Comparison of ENCODE assay signal across 8 cellular contexts in genomic region chr14:76057914-76058313, GRCh38.
"Had no signal": no experiment of that assay in that cellular context is flagged by ENCODE, and none has a peak within 500 bp of the region (broad histone marks: within the 10 kb centered on the region; RNA-seq: fewer than 3 reads in every experiment).

No MANE protein-coding gene starts in this region.

- ATAC-seq: GM12878 had no signal

- FAIRE-seq: G401.6, GM12878, GM12891, GM12892, GM18507, GM19239 had no signal

- DNase-seq: GDM1, GF-D8 had no signal

- H3K4me3 ChIP-seq: GM12878 had no signal
